Comparison of ENCODE assay signal across 10 cellular contexts in the genomic region with DNA sequence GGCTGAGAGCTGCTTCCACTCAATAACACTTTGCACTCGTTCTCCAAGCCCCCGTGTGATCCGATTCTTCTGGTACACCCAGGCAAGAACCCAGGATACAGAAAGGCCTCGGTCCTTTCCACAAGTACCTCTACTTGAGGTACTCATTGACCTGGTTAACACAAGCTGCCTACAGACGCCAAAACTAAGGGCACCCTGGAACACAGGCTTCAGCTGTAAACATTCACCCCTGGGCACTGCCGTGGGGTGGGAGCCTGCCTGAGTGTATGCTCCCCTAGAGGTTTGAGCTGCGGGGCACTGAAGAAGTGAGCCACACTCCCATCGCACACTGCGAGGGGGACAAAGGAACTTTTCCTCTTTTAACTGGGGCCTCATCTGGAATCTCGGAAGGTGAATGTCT. TPM values are rescaled to one million over a fixed set of nuclear protein-coding genes. Genes with fewer than 3 reads are reported as not detected.
A peak's percentile ranks its signal among the peaks of the same experiment; 100 is the strongest.
DNase-seq lines count a peak whose midpoint lies in the region; ATAC-seq and TF ChIP-seq lines count a peak whose summit lies in the region.
"Had no signal": no experiment of that assay in that cellular context is flagged by ENCODE, and none has a peak within 500 bp of the region (broad histone marks: within the 10 kb centered on the region; RNA-seq: fewer than 3 reads in every experiment).

No MANE protein-coding gene starts in this region.

- no peak for ATAC-seq in CD4-positive, CD25-positive, alpha-beta regulatory T cell (ENCODE audit: low read depth in 2 of 2)
- ATAC-seq in Panc1 = peak; percentile 55
- ATAC-seq in HG03432 (IDR thresholded peaks at IDR 0.05; ENCODE audit: unreplicated experiment) = no peak
- ATAC-seq in GM21786 (IDR thresholded peaks at IDR 0.05; ENCODE audit: unreplicated experiment) = no peak

- H3K36me3 ChIP-seq in CD4-positive, CD25-positive, alpha-beta regulatory T cell (ENCODE audit: control insufficient read depth, insufficient read depth, low read length) = no peaks in the 10 kb centered on the region
- H3K36me3 ChIP-seq in Panc1 (ENCODE audit: control insufficient read depth, insufficient read depth, low read length) = no peaks in the 10 kb centered on the region
- H3K36me3 ChIP-seq in neural progenitor cell = no peaks in the 10 kb centered on the region
- no peaks in the 10 kb centered on the region for H3K36me3 ChIP-seq in thyroid gland

- H3K4me2 ChIP-seq in neural progenitor cell = peak overlapping the region; percentile 71

- TF ChIP-seq POLR2A in thyroid gland (IDR thresholded peaks at IDR 0.05) = no peak

- intact Hi-C loops in Panc1 (cut with micrococcal nuclease; ENCODE audit: unreplicated experiment) (no loop called here), thyroid gland (cut with DNase I) (no loop called here)

- H3K4me3 Mint-ChIP-seq in CD4-positive, CD25-positive, alpha-beta regulatory T cell = peak overlapping the region in 3 of 4 donors; percentile 11 to 87 (median 83)
- peak overlapping the region; percentile 83 for H3K4me3 Mint-ChIP-seq in neural progenitor cell

- CTCF ChIA-PET in Panc1 (lab: Charles Lee) = interaction anchor here (0.5 to 0.6 kb wide), 3 partner anchors 40 to 256 kb away, joined by 3 read pairs; no protein-coding TSS in a partner anchor

- DNase-seq in CD4-positive, CD25-positive, alpha-beta regulatory T cell = peak in 1 of 3 donors; percentile 10
- DNase-seq in Panc1 (ENCODE audit: low read depth, low spot score) = no peak
- DNase-seq in fibroblast of mammary gland (ENCODE audit: low read depth) = no peak
- no peak for DNase-seq in neural progenitor cell (ENCODE audit: low spot score)
- DNase-seq in thyroid gland = no peak
- DNase-seq in NCI-H446 (lab: John Stamatoyannopoulos, UW) = no peak
- DNase-seq: OCI-M1 had no signal

- WGBS in thyroid gland, 2 donors = 49 to 66% methylated on average over 8 to 10 of the region's 10 CpGs

- H3K27me3 Mint-ChIP-seq in CD4-positive, CD25-positive, alpha-beta regulatory T cell = peaks cover 9% of the 10 kb centered on the region
- peaks cover 5% of the 10 kb centered on the region for H3K27me3 Mint-ChIP-seq in neural progenitor cell (ENCODE audit: insufficient read depth, low read depth)

- H3K27ac ChIP-seq in CD4-positive, CD25-positive, alpha-beta regulatory T cell (ENCODE audit: insufficient read depth, low read length, poor library complexity, severe bottlenecking) = no peak overlapping the region
- H3K27ac ChIP-seq in Panc1 (ENCODE audit: low read length) (peak overlapping the region; percentile 83), neural progenitor cell (no peak overlapping the region), thyroid gland (no peak overlapping the region)

- H3K9me3 ChIP-seq in CD4-positive, CD25-positive, alpha-beta regulatory T cell (ENCODE audit: control insufficient read depth in 2 of 2, low read length in 2 of 2) = no peaks in the 10 kb centered on the region
- H3K9me3 ChIP-seq in Panc1 (ENCODE audit: control insufficient read depth, insufficient read depth, low read depth, low read length) = no peaks in the 10 kb centered on the region
- H3K9me3 ChIP-seq in neural progenitor cell (ENCODE audit: low read depth) = peaks cover 5% of the 10 kb centered on the region
- no peaks in the 10 kb centered on the region for H3K9me3 ChIP-seq in thyroid gland

- H3K4me3 ChIP-seq in CD4-positive, CD25-positive, alpha-beta regulatory T cell (ENCODE audit: low read depth, low read length) = no peak overlapping the region
- H3K4me3 ChIP-seq in Panc1 (ENCODE audit: low read depth in 2 of 2, low read length in 2 of 2) (peak overlapping the region; percentile 66 to 78), fibroblast of mammary gland (ENCODE audit: control insufficient read depth, low read depth, low read length) (peak overlapping the region; percentile 1), neural progenitor cell (peak overlapping the region; percentile 43), thyroid gland (replicated peaks in 1 of 3) (no peak overlapping the region)

- H3K9me3 Mint-ChIP-seq in CD4-positive, CD25-positive, alpha-beta regulatory T cell = peaks cover 0 to 2% (median 0%) of the 10 kb centered on the region in 7 donors
- H3K9me3 Mint-ChIP-seq in neural progenitor cell = peaks cover 9% of the 10 kb centered on the region

- peaks cover 0 to 16% (median 0%) of the 10 kb centered on the region in 4 donors for H3K4me1 Mint-ChIP-seq in CD4-positive, CD25-positive, alpha-beta regulatory T cell
- H3K4me1 Mint-ChIP-seq in neural progenitor cell = peaks cover 4% of the 10 kb centered on the region

- TF ChIP-seq CTCF in Panc1 (IDR thresholded peaks at IDR 0.05) (no peak), fibroblast of mammary gland (conservative IDR thresholded peaks at IDR 0.05; ENCODE audit: control insufficient read depth, insufficient read depth, low read depth, low read length) (no peak), neural progenitor cell (IDR thresholded peaks at IDR 0.05) (no peak), thyroid gland (IDR thresholded peaks at IDR 0.05) (no peak)

- H3K36me3 Mint-ChIP-seq in CD4-positive, CD25-positive, alpha-beta regulatory T cell = no peaks in the 10 kb centered on the region
- H3K36me3 Mint-ChIP-seq in neural progenitor cell = no peaks in the 10 kb centered on the region

- in situ Hi-C loops in Panc1 (cut with HindIII; ENCODE audit: low pct_unique_long_range_greater_than_20kb, low sequenced_read_pairs) = no loop called here

- POLR2A ChIA-PET in Panc1 (lab: Charles Lee) = no interaction called here

- peak overlapping the region; percentile 47 for H2AFZ ChIP-seq in neural progenitor cell (replicated peaks)

- no peaks in the 10 kb centered on the region for H3K4me1 ChIP-seq in CD4-positive, CD25-positive, alpha-beta regulatory T cell (ENCODE audit: control insufficient read depth, insufficient read depth, low read length, poor library complexity, severe bottlenecking)
- no peaks in the 10 kb centered on the region for H3K4me1 ChIP-seq in Panc1 (ENCODE audit: control insufficient read depth, insufficient read depth, low read length)
- no peaks in the 10 kb centered on the region for H3K4me1 ChIP-seq in neural progenitor cell
- no peaks in the 10 kb centered on the region for H3K4me1 ChIP-seq in thyroid gland

- H3F3A ChIP-seq in neural progenitor cell (ENCODE audit: low read depth) = no peaks in the 10 kb centered on the region

- no peak overlapping the region for H3K27ac Mint-ChIP-seq in CD4-positive, CD25-positive, alpha-beta regulatory T cell
- peak overlapping the region; percentile 60 for H3K27ac Mint-ChIP-seq in neural progenitor cell

- H3K79me2 ChIP-seq in neural progenitor cell (ENCODE audit: low read depth) = peaks cover 9% of the 10 kb centered on the region

- no peaks in the 10 kb centered on the region for H3K27me3 ChIP-seq in CD4-positive, CD25-positive, alpha-beta regulatory T cell (ENCODE audit: control insufficient read depth, insufficient read depth, low read length)
- H3K27me3 ChIP-seq in Panc1 (ENCODE audit: control insufficient read depth, insufficient read depth, low read length) = no peaks in the 10 kb centered on the region
- H3K27me3 ChIP-seq in neural progenitor cell = no peaks in the 10 kb centered on the region
- no peaks in the 10 kb centered on the region for H3K27me3 ChIP-seq in thyroid gland

- no peaks in the 10 kb centered on the region for H4K20me1 ChIP-seq in neural progenitor cell (ENCODE audit: low read depth)

- TSS peak; percentile 75 for BruUV-seq in Panc1 (replicated peaks; lab: Mats Ljungman, UMichigan)

- H3K9ac ChIP-seq in neural progenitor cell = no peak overlapping the region

RNA-seq across cellular contexts. Expression of a gene that starts 30.5 kb away (rescaled TPM):
- total RNA-seq in CD4-positive, CD25-positive, alpha-beta regulatory T cell = 1.6 TPM
- polyA plus RNA-seq in CD4-positive, CD25-positive, alpha-beta regulatory T cell = under 1 TPM; 0.15 to 0.44 (median 0.38) TPM
- 3.3 TPM for total RNA-seq in Panc1 (2021; ENCODE audit: unreplicated experiment)
- 3.8 TPM for polyA plus RNA-seq in Panc1 (2012; ENCODE audit: insufficient read length)
- 2.5 and 4.9 TPM in 2 replicates for total RNA-seq in neural progenitor cell (ENCODE audit: low replicate concordance)
- under 1 TPM; 0.78 to 0.92 (median 0.85) TPM for total RNA-seq in thyroid gland

RNA-seq across cellular contexts. Expression of a gene that starts 54.2 kb away (rescaled TPM):
- total RNA-seq in CD4-positive, CD25-positive, alpha-beta regulatory T cell = not detected
- not detected for polyA plus RNA-seq in CD4-positive, CD25-positive, alpha-beta regulatory T cell
- total RNA-seq in Panc1 (2021; ENCODE audit: unreplicated experiment) (not detected), neural progenitor cell (ENCODE audit: low replicate concordance) (not detected in 2 replicates), thyroid gland (not detected)
- not detected for polyA plus RNA-seq in Panc1 (2012; ENCODE audit: insufficient read length)
- total RNA-seq: sciatic nerve had no signal

Comparison
In these comparisons a context has a peak if more than half of its experiments do, and no peak if none do; other contexts are left out.
1. H3K4me3 ChIP-seq: peak in Panc1 (2 of 2), fibroblast of mammary gland (single experiment) and neural progenitor cell (single experiment); none in CD4-positive, CD25-positive, alpha-beta regulatory T cell (single experiment) and thyroid gland (0 of 3).